15 cellular contexts compared by ENCODE assay signal in the genomic region with DNA sequence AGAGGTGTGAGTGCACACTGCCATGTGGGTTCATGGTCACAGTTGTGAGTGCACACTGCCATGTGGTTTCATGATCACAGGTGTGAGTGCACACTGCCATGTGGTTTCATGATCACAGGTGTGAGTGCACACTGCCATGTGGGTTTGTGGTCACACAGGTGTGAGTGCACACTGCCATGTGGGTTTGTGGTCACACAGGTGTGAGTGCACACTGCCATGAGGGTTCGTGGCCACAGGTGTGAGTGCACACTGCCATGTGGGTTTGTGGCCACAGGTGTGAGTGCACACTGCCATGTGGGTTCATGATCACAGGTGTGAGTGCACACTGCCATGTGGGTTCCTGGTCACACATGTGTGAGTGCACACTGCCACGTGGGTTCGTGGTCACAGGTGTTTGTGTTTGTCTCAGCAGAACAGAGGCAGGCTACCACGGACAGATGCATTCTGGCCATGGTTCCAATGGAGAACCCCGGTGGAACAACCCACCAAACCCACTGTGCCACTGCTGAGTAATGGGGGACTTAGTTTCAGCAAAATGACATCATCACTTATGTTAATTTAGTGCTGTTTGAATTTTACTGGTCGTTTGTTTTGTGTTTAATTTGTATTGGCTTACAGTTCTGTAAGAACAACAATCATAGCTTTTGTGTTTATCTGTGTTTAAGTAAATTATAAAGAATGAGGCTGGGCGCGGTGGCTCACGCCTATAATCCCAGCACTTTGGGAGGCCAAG.
"Had no signal": no experiment of that assay in that cellular context is flagged by ENCODE, and none has a peak within 500 bp of the region (broad histone marks: within the 10 kb centered on the region; RNA-seq: fewer than 3 reads in every experiment).

No MANE protein-coding gene starts in this region.

- H3K27ac ChIP-seq: breast epithelium, dorsolateral prefrontal cortex, hepatocyte, left lung, thyroid gland, VCaP had no signal

- ATAC-seq: left lung; naive thymus-derived CD4-positive, alpha-beta T cell; stimulated activated effector memory CD8-positive, alpha-beta T cell treated with anti-CD3 and anti-CD28 coated beads, Interleukin-12 subunit alpha, Interleukin-12 subunit beta, amount 100 ng/mL, for 72 hours had no signal

- FAIRE-seq: keratinocyte had no signal

- H3K27me3 ChIP-seq: breast epithelium, dorsolateral prefrontal cortex, hepatocyte, thyroid gland had no signal

- H3K4me3 ChIP-seq: breast epithelium, dorsolateral prefrontal cortex, hepatocyte, left lung, thyroid gland had no signal

- H3K79me2 ChIP-seq: hepatocyte had no signal

- DNase-seq: activated naive CD8-positive, alpha-beta T cell treated with anti-CD3 and anti-CD28 coated beads, Interleukin-2, amount 10 ng/mL, durations not matched to agents 7 days and 5 days; anterior cingulate cortex; dorsolateral prefrontal cortex; left lung; mammary epithelial cell; naive thymus-derived CD4-positive, alpha-beta T cell; stimulated activated CD4-positive, alpha-beta T cell treated with anti-CD3 and anti-CD28 coated beads, Interleukin-2, amount 100 ng/mL, for 24 hours; T-helper 1 cell; T1000; thyroid gland had no signal

- H3K9me3 ChIP-seq: thyroid gland had no signal

- H2AFZ ChIP-seq: hepatocyte had no signal

- H3K36me3 ChIP-seq: breast epithelium, left lung, thyroid gland had no signal

- H3K4me2 ChIP-seq: hepatocyte had no signal

- H3K4me1 ChIP-seq: breast epithelium, left lung, thyroid gland had no signal
